In genomic region chr2:213679894-213680293, GRCh38 we compare ENCODE assay signal across 25 cellular contexts.
"Had no signal": no experiment of that assay in that cellular context is flagged by ENCODE, and none has a peak within 500 bp of the region (broad histone marks: within the 10 kb centered on the region; RNA-seq: fewer than 3 reads in every experiment).

No MANE protein-coding gene starts in this region.

- H3K4me1 ChIP-seq: left lung, prostate gland, right atrium auricular region, testis, tibial artery, upper lobe of left lung had no signal

- DNase-seq: dermis blood vessel endothelial cell; effector memory CD4-positive, alpha-beta T cell; head of caudate nucleus; kidney; left lung; mesendoderm; midbrain; naive thymus-derived CD8-positive, alpha-beta T cell; nephron progenitor cell; nucleus accumbens; stimulated activated CD4-positive, alpha-beta T cell treated with anti-CD3 and anti-CD28 coated beads, Interleukin-2, amount 100 ng/mL, for 24 hours; stimulated activated CD4-positive, alpha-beta T cell treated with anti-CD3 and anti-CD28 coated beads, Interleukin-4, amount 100 ng/mL, for 24 hours; stimulated activated naive CD8-positive, alpha-beta T cell treated with anti-CD3 and anti-CD28 coated beads, Interleukin-15, Interleukin-2, amounts not matched to agents 100 U/mL and 50 U/mL, for 24 hours; substantia nigra; testis; tibial artery; upper lobe of left lung had no signal

- H3K36me3 ChIP-seq: left lung, prostate gland, right atrium auricular region, tibial artery, upper lobe of left lung had no signal

- H3K4me3 ChIP-seq: coronary artery, left lung, prostate gland, right atrium auricular region, testis, tibial artery, upper lobe of left lung had no signal

- H3K27me3 ChIP-seq: left lung, right atrium auricular region, testis, tibial artery, upper lobe of left lung had no signal

- H3K27ac ChIP-seq: coronary artery, left lung, prostate gland, right atrium auricular region, testis, tibial artery, upper lobe of left lung had no signal

- H3K9me3 ChIP-seq: prostate gland, testis, tibial artery, upper lobe of left lung had no signal

- ATAC-seq: left lung; naive thymus-derived CD8-positive, alpha-beta T cell; sciatic nerve; stimulated activated effector memory CD8-positive, alpha-beta T cell treated with anti-CD3 and anti-CD28 coated beads, Interleukin-12 subunit alpha, Interleukin-12 subunit beta, amount 100 ng/mL, for 72 hours; stimulated activated naive CD8-positive, alpha-beta T cell treated with anti-CD3 and anti-CD28 coated beads, Interleukin-15, Interleukin-2, amounts not matched to agents 100 U/mL and 50 U/mL, for 24 hours had no signal

- FAIRE-seq: endometrium, frontal cortex, kidney, urothelium cell line had no signal
